ENCODE assay signal across 1 cellular context in the genomic region with DNA sequence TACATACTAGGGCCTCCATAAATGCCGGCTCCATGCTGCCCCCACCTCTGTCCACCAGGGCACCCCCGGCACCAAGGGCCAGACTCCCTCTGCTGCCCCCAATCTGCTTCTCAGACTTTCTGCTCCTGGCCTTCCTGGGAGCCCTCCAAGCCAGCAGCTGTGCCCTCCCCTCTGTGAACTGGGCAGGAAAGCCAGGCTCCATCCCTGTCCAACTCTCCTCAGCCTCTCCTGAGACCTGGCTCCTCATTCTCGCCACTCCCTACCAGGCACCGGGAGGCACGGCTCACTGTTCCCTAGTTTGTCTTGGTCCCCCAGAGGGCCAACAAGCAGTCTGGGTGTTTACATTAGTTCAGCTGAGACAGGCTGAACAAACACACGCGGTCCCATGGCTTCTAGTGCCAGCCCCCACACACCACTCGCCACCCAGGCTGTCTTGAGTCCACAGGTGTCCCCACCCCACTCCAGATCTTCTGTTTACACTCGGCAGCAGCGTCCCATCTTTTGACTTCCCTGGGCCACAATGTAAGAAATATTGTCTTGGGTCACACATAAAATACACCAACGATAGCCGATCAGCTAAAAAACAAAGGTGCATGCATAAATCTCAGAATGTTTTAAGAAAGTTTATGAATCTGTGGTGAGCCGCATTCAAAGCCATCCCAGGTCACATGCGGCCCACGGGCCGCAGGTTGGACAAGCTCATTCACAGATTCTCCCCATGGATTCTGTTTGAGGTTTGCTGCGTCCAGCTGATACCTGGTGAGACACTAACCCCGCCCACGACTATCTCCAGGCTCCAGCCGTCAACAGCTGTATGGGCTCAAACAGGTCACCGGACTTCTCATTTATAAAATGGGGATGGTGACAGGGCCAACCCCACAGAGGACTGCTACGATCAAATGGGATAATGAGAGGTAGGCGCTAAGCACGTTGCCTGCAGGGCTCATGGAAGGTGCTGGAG.
A peak's percentile ranks its signal among the peaks of the same experiment; 100 is the strongest.
TF ChIP-seq lines count a peak whose summit lies in the region.

No MANE protein-coding gene starts in this region.

TF ChIP-seq in K562, 482 proteins besides CTCF, POLR2A, EP300 and RAD21 (continued from another document and continues in another):
- TF ChIP-seq, protein P1, sequence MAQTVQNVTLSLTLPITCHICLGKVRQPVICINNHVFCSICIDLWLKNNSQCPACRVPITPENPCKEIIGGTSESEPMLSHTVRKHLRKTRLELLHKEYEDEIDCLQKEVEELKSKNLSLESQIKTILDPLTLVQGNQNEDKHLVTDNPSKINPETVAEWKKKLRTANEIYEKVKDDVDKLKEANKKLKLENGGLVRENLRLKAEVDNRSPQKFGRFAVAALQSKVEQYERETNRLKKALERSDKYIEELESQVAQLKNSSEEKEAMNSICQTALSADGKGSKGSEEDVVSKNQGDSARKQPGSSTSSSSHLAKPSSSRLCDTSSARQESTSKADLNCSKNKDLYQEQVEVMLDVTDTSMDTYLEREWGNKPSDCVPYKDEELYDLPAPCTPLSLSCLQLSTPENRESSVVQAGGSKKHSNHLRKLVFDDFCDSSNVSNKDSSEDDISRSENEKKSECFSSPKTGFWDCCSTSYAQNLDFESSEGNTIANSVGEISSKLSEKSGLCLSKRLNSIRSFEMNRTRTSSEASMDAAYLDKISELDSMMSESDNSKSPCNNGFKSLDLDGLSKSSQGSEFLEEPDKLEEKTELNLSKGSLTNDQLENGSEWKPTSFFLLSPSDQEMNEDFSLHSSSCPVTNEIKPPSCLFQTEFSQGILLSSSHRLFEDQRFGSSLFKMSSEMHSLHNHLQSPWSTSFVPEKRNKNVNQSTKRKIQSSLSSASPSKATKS (CRISPR knock-in tag; IDR thresholded peaks at IDR 0.05), result no peak
- TF ChIP-seq, protein P2, sequence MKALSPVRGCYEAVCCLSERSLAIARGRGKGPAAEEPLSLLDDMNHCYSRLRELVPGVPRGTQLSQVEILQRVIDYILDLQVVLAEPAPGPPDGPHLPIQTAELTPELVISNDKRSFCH (CRISPR knock-in tag; IDR thresholded peaks at IDR 0.05), result no peak
- TF ChIP-seq, protein P2 (tag; IDR thresholded peaks at IDR 0.05), result peak; percentile 77; the same call in 1 of the 2 replicates
- TF ChIP-seq ESRRA (IDR thresholded peaks at IDR 0.05; ENCODE audit: borderline replicate concordance, low read depth), result peak; percentile 42; the same call in 1 of the 2 replicates
- TF ChIP-seq CXXC5 (CRISPR knock-in tag; IDR thresholded peaks at IDR 0.05), result peak; percentile 96
- TF ChIP-seq ARID1B (IDR thresholded peaks at IDR 0.05), result peak; percentile 96
- no peak for TF ChIP-seq ZNF165 (CRISPR knock-in tag; IDR thresholded peaks at IDR 0.05; ENCODE audit: borderline replicate concordance)
- TF ChIP-seq, protein P3, sequence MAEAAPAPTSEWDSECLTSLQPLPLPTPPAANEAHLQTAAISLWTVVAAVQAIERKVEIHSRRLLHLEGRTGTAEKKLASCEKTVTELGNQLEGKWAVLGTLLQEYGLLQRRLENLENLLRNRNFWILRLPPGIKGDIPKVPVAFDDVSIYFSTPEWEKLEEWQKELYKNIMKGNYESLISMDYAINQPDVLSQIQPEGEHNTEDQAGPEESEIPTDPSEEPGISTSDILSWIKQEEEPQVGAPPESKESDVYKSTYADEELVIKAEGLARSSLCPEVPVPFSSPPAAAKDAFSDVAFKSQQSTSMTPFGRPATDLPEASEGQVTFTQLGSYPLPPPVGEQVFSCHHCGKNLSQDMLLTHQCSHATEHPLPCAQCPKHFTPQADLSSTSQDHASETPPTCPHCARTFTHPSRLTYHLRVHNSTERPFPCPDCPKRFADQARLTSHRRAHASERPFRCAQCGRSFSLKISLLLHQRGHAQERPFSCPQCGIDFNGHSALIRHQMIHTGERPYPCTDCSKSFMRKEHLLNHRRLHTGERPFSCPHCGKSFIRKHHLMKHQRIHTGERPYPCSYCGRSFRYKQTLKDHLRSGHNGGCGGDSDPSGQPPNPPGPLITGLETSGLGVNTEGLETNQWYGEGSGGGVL (CRISPR knock-in tag; IDR thresholded peaks at IDR 0.05), result no peak
- TF ChIP-seq, protein P4, sequence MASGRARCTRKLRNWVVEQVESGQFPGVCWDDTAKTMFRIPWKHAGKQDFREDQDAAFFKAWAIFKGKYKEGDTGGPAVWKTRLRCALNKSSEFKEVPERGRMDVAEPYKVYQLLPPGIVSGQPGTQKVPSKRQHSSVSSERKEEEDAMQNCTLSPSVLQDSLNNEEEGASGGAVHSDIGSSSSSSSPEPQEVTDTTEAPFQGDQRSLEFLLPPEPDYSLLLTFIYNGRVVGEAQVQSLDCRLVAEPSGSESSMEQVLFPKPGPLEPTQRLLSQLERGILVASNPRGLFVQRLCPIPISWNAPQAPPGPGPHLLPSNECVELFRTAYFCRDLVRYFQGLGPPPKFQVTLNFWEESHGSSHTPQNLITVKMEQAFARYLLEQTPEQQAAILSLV (tag; IDR thresholded peaks at IDR 0.05), result no peak
- no peak for TF ChIP-seq WHSC1 (IDR thresholded peaks at IDR 0.05; ENCODE audit: low read length)
- peak; percentile 73; the same call in 1 of the 2 replicates for TF ChIP-seq FOSL1 (tag; conservative IDR thresholded peaks at IDR 0.05)
- TF ChIP-seq SLC30A9 (CRISPR knock-in tag; IDR thresholded peaks at IDR 0.05), result no peak
- peak in 1 of 2 experiments; percentile 85; a peak in 1 of 4 replicates for TF ChIP-seq FOXA3 (CRISPR knock-in tag; conservative IDR thresholded peaks at IDR 0.05 in 1 of 2, IDR thresholded peaks at IDR 0.05 in 1 of 2)
- TF ChIP-seq PTTG1 (tag; IDR thresholded peaks at IDR 0.05; ENCODE audit: low read depth), result no peak
- TF ChIP-seq HDAC2 (IDR thresholded peaks at IDR 0.05), result peak; percentile 99
- TF ChIP-seq SNRNP70 (optimal IDR thresholded peaks at IDR 0.05; ENCODE audit: low read depth, low read length), result no peak
- TF ChIP-seq MTF1 (CRISPR knock-in tag; IDR thresholded peaks at IDR 0.05; ENCODE audit: borderline replicate concordance), result no peak
- TF ChIP-seq, protein P5, sequence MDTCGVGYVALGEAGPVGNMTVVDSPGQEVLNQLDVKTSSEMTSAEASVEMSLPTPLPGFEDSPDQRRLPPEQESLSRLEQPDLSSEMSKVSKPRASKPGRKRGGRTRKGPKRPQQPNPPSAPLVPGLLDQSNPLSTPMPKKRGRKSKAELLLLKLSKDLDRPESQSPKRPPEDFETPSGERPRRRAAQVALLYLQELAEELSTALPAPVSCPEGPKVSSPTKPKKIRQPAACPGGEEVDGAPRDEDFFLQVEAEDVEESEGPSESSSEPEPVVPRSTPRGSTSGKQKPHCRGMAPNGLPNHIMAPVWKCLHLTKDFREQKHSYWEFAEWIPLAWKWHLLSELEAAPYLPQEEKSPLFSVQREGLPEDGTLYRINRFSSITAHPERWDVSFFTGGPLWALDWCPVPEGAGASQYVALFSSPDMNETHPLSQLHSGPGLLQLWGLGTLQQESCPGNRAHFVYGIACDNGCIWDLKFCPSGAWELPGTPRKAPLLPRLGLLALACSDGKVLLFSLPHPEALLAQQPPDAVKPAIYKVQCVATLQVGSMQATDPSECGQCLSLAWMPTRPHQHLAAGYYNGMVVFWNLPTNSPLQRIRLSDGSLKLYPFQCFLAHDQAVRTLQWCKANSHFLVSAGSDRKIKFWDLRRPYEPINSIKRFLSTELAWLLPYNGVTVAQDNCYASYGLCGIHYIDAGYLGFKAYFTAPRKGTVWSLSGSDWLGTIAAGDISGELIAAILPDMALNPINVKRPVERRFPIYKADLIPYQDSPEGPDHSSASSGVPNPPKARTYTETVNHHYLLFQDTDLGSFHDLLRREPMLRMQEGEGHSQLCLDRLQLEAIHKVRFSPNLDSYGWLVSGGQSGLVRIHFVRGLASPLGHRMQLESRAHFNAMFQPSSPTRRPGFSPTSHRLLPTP (IDR thresholded peaks at IDR 0.05; ENCODE audit: borderline replicate concordance, extremely low read depth, insufficient read length), result no peak
- TF ChIP-seq, protein P6, sequence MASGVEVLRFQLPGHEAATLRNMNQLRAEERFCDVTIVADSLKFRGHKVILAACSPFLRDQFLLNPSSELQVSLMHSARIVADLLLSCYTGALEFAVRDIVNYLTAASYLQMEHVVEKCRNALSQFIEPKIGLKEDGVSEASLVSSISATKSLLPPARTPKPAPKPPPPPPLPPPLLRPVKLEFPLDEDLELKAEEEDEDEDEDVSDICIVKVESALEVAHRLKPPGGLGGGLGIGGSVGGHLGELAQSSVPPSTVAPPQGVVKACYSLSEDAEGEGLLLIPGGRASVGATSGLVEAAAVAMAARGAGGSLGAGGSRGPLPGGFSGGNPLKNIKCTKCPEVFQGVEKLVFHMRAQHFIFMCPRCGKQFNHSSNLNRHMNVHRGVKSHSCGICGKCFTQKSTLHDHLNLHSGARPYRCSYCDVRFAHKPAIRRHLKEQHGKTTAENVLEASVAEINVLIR (CRISPR knock-in tag; IDR thresholded peaks at IDR 0.05), result no peak
- TF ChIP-seq NFIX (CRISPR knock-in tag; IDR thresholded peaks at IDR 0.05; ENCODE audit: low read depth), result no peak
- TF ChIP-seq POLR3G (IDR thresholded peaks at IDR 0.05; ENCODE audit: extremely low read depth, insufficient read length, insufficient replicate concordance), result no peak
- TF ChIP-seq, protein P7, sequence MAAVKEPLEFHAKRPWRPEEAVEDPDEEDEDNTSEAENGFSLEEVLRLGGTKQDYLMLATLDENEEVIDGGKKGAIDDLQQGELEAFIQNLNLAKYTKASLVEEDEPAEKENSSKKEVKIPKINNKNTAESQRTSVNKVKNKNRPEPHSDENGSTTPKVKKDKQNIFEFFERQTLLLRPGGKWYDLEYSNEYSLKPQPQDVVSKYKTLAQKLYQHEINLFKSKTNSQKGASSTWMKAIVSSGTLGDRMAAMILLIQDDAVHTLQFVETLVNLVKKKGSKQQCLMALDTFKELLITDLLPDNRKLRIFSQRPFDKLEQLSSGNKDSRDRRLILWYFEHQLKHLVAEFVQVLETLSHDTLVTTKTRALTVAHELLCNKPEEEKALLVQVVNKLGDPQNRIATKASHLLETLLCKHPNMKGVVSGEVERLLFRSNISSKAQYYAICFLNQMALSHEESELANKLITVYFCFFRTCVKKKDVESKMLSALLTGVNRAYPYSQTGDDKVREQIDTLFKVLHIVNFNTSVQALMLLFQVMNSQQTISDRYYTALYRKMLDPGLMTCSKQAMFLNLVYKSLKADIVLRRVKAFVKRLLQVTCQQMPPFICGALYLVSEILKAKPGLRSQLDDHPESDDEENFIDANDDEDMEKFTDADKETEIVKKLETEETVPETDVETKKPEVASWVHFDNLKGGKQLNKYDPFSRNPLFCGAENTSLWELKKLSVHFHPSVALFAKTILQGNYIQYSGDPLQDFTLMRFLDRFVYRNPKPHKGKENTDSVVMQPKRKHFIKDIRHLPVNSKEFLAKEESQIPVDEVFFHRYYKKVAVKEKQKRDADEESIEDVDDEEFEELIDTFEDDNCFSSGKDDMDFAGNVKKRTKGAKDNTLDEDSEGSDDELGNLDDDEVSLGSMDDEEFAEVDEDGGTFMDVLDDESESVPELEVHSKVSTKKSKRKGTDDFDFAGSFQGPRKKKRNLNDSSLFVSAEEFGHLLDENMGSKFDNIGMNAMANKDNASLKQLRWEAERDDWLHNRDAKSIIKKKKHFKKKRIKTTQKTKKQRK (IDR thresholded peaks at IDR 0.05; ENCODE audit: borderline replicate concordance, low read depth, low read length), result no peak
- TF ChIP-seq ZNF282 (CRISPR knock-in tag; IDR thresholded peaks at IDR 0.05), result no peak
- TF ChIP-seq, protein P8, sequence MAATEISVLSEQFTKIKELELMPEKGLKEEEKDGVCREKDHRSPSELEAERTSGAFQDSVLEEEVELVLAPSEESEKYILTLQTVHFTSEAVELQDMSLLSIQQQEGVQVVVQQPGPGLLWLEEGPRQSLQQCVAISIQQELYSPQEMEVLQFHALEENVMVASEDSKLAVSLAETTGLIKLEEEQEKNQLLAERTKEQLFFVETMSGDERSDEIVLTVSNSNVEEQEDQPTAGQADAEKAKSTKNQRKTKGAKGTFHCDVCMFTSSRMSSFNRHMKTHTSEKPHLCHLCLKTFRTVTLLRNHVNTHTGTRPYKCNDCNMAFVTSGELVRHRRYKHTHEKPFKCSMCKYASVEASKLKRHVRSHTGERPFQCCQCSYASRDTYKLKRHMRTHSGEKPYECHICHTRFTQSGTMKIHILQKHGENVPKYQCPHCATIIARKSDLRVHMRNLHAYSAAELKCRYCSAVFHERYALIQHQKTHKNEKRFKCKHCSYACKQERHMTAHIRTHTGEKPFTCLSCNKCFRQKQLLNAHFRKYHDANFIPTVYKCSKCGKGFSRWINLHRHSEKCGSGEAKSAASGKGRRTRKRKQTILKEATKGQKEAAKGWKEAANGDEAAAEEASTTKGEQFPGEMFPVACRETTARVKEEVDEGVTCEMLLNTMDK (IDR thresholded peaks at IDR 0.05; ENCODE audit: borderline replicate concordance, insufficient read depth, low read depth, low read length, poor library complexity, severe bottlenecking), result no peak
- TF ChIP-seq RBM34 (IDR thresholded peaks at IDR 0.05; ENCODE audit: borderline replicate concordance, insufficient read depth, low read length), result no peak
- peak; percentile 99 for TF ChIP-seq DACH1 (IDR thresholded peaks at IDR 0.05; ENCODE audit: partially characterized antibody)
- TF ChIP-seq ZNF830 (CRISPR knock-in tag; IDR thresholded peaks at IDR 0.05), result no peak
- TF ChIP-seq ZFX (CRISPR knock-in tag; IDR thresholded peaks at IDR 0.05), result no peak; the same call in 1 of the 2 replicates
- TF ChIP-seq NCOA6 (IDR thresholded peaks at IDR 0.05), result no peak
- TF ChIP-seq ELF4 (CRISPR knock-in tag; IDR thresholded peaks at IDR 0.05), result no peak
- peak; percentile 99 for TF ChIP-seq CBFA2T3 (IDR thresholded peaks at IDR 0.05)
- TF ChIP-seq, protein P9, sequence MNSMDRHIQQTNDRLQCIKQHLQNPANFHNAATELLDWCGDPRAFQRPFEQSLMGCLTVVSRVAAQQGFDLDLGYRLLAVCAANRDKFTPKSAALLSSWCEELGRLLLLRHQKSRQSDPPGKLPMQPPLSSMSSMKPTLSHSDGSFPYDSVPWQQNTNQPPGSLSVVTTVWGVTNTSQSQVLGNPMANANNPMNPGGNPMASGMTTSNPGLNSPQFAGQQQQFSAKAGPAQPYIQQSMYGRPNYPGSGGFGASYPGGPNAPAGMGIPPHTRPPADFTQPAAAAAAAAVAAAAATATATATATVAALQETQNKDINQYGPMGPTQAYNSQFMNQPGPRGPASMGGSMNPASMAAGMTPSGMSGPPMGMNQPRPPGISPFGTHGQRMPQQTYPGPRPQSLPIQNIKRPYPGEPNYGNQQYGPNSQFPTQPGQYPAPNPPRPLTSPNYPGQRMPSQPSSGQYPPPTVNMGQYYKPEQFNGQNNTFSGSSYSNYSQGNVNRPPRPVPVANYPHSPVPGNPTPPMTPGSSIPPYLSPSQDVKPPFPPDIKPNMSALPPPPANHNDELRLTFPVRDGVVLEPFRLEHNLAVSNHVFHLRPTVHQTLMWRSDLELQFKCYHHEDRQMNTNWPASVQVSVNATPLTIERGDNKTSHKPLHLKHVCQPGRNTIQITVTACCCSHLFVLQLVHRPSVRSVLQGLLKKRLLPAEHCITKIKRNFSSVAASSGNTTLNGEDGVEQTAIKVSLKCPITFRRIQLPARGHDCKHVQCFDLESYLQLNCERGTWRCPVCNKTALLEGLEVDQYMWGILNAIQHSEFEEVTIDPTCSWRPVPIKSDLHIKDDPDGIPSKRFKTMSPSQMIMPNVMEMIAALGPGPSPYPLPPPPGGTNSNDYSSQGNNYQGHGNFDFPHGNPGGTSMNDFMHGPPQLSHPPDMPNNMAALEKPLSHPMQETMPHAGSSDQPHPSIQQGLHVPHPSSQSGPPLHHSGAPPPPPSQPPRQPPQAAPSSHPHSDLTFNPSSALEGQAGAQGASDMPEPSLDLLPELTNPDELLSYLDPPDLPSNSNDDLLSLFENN (IDR thresholded peaks at IDR 0.05; ENCODE audit: low read depth in 2 of 2, low read length in 2 of 2), result peak in 1 of 2 experiments; percentile 92; a peak in 2 of 4 replicates
- peak; percentile 32; the same call in 1 of the 2 replicates for TF ChIP-seq TOE1 (IDR thresholded peaks at IDR 0.05; ENCODE audit: borderline replicate concordance)
- 0 out of 2 replicates have a peak, but pooled peaks have one; percentile 18 for TF ChIP-seq TOE1 (CRISPR knock-in tag; IDR thresholded peaks at IDR 0.05; ENCODE audit: borderline replicate concordance, low read depth)
- TF ChIP-seq CHD4 (IDR thresholded peaks at IDR 0.05; ENCODE audit: insufficient read depth, insufficient replicate concordance, low read depth, low read length, poor library complexity, severe bottlenecking), result no peak
